Comparison of ENCODE assay signal across 16 cellular contexts in the genomic region with DNA sequence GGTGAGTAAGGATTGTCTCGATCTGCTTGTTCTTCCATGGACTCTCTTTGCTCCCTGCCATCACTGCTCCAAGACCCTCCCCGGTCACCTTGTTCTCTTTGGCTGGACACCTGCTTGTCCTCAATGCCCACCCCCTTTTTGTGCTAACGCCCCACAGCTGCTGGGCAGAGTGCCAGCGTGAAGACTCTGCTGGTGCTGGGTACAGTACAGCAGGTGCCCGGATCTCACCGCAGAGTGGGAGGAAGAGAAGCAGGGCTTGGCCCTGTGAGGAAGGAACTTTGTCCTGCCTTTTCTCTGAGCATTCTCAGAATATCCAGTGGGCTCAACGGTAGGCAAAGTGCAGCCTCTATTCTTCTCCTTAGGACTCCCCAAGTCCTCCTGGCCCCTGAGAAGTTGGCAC.
DNase-seq lines count a peak whose midpoint lies in the region; ATAC-seq and TF ChIP-seq lines count a peak whose summit lies in the region.
"Had no signal": no experiment of that assay in that cellular context is flagged by ENCODE, and none has a peak within 500 bp of the region (broad histone marks: within the 10 kb centered on the region; RNA-seq: fewer than 3 reads in every experiment).

No MANE protein-coding gene starts in this region.

- H3K36me3 Mint-ChIP-seq in activated CD4-positive, alpha-beta memory T cell treated with anti-CD3 and anti-CD28 coated beads, Interleukin-2, amount 10 ng/mL, durations not matched to agents 7 days and 5 days (ENCODE audit: low read depth): no peaks in the 10 kb centered on the region
- no peaks in the 10 kb centered on the region for H3K36me3 Mint-ChIP-seq in stimulated activated naive B cell treated with anti-CD40 and anti-IgM and Interleukin-4, amounts not matched to agents 10 μg/mL and 1 μg/mL and 100 μg/mL, for 72 hours
- H3K36me3 Mint-ChIP-seq: IgD-negative memory B cell had no signal

- H3K27ac Mint-ChIP-seq in activated CD4-positive, alpha-beta memory T cell treated with anti-CD3 and anti-CD28 coated beads, Interleukin-2, amount 10 ng/mL, durations not matched to agents 7 days and 5 days: no peak overlapping the region
- H3K27ac Mint-ChIP-seq in stimulated activated naive B cell treated with anti-CD40 and anti-IgM and Interleukin-4, amounts not matched to agents 10 μg/mL and 1 μg/mL and 100 μg/mL, for 72 hours: no peak overlapping the region
- H3K27ac Mint-ChIP-seq: IgD-negative memory B cell had no signal

- CTCF ChIA-PET in activated CD4-positive, alpha-beta memory T cell treated with anti-CD3 and anti-CD28 coated beads, Interleukin-2, amount 10 ng/mL, durations not matched to agents 7 days and 5 days (lab: Charles Lee): interaction anchor here (1.7 kb wide), 1 partner anchor 23 kb away, joined by 3 read pairs; no protein-coding TSS in a partner anchor

- no peaks in the 10 kb centered on the region for H3K36me3 ChIP-seq in mucosa of descending colon (ENCODE audit: low read depth)
- H3K36me3 ChIP-seq: neutrophil had no signal

- no peaks in the 10 kb centered on the region for H3K9me3 ChIP-seq in mucosa of descending colon
- H3K9me3 ChIP-seq: neutrophil had no signal

- H3K4me3 Mint-ChIP-seq in activated CD4-positive, alpha-beta memory T cell treated with anti-CD3 and anti-CD28 coated beads, Interleukin-2, amount 10 ng/mL, durations not matched to agents 7 days and 5 days: no peak overlapping the region
- H3K4me3 Mint-ChIP-seq in stimulated activated naive B cell treated with anti-CD40 and anti-IgM and Interleukin-4, amounts not matched to agents 10 μg/mL and 1 μg/mL and 100 μg/mL, for 72 hours: no peak overlapping the region
- H3K4me3 Mint-ChIP-seq: activated T-cell treated with anti-CD3 and anti-CD28 coated beads, Interleukin-2, amount 50 U/mL, for 4 hours; IgD-negative memory B cell had no signal

- no peaks in the 10 kb centered on the region for H3K4me1 Mint-ChIP-seq in activated CD4-positive, alpha-beta memory T cell treated with anti-CD3 and anti-CD28 coated beads, Interleukin-2, amount 10 ng/mL, durations not matched to agents 7 days and 5 days
- H3K4me1 Mint-ChIP-seq in stimulated activated naive B cell treated with anti-CD40 and anti-IgM and Interleukin-4, amounts not matched to agents 10 μg/mL and 1 μg/mL and 100 μg/mL, for 72 hours: peaks cover 0 to under 1% of the 10 kb centered on the region in 2 donors
- H3K4me1 Mint-ChIP-seq: IgD-negative memory B cell had no signal

- no peaks in the 10 kb centered on the region for H3K9me3 Mint-ChIP-seq in activated CD4-positive, alpha-beta memory T cell treated with anti-CD3 and anti-CD28 coated beads, Interleukin-2, amount 10 ng/mL, durations not matched to agents 7 days and 5 days
- H3K9me3 Mint-ChIP-seq in stimulated activated naive B cell treated with anti-CD40 and anti-IgM and Interleukin-4, amounts not matched to agents 10 μg/mL and 1 μg/mL and 100 μg/mL, for 72 hours: no peaks in the 10 kb centered on the region
- H3K9me3 Mint-ChIP-seq: activated T-cell treated with anti-CD3 and anti-CD28 coated beads, Interleukin-2, amount 50 U/mL, for 4 hours; IgD-negative memory B cell had no signal

- POLR2A ChIA-PET in activated CD4-positive, alpha-beta memory T cell treated with anti-CD3 and anti-CD28 coated beads, Interleukin-2, amount 10 ng/mL, durations not matched to agents 7 days and 5 days (lab: Charles Lee): no interaction called here

- H3K4me1 ChIP-seq in mucosa of descending colon (ENCODE audit: low read depth): peaks cover 42% of the 10 kb centered on the region

- no peak for TF ChIP-seq CTCF in mucosa of descending colon (IDR thresholded peaks at IDR 0.05)

- intact Hi-C loops in mucosa of descending colon (cut with DNase I, micrococcal nuclease): loop anchor here in 1 of 2 donors (10.0 kb wide), 1 partner anchor 51 kb away; no protein-coding TSS in a partner anchor
- intact Hi-C loops in Right ventricle myocardium inferior (cut with DNase I): loop anchor here (5.0 kb wide), 1 partner anchor 88 kb away; a partner anchor contains a TSS

- peak; percentile 65 for ATAC-seq in mucosa of descending colon
- ATAC-seq in left lobe of liver: no peak
- no peak for ATAC-seq in Right ventricle myocardium inferior
- ATAC-seq in stimulated activated naive B cell treated with anti-CD40 and anti-IgM and Interleukin-4, amounts not matched to agents 10 μg/mL and 1 μg/mL and 100 μg/mL, for 72 hours (replicated peaks): no peak
- ATAC-seq: activated T-cell treated with anti-CD3 and anti-CD28 coated beads, Interleukin-2, amount 50 U/mL, for 4 hours had no signal

- DNase-seq in COLO668 (lab: John Stamatoyannopoulos, UW; ENCODE audit: unreplicated experiment): peak; percentile 94
- DNase-seq in NCI-H1105 (lab: John Stamatoyannopoulos, UW): peak; percentile 86
- peak; percentile 66 for DNase-seq in NCI-H748 treated with DMSO at 0.1 percent for 48 hours (lab: John Stamatoyannopoulos, UW)
- DNase-seq in mucosa of descending colon: peak; percentile 47 to 85 (median 71)
- no peak for DNase-seq in left lobe of liver (ENCODE audit: low spot score)
- DNase-seq in Right ventricle myocardium inferior (ENCODE audit: missing footprints): no peak
- no peak for DNase-seq in activated CD4-positive, alpha-beta memory T cell treated with anti-CD3 and anti-CD28 coated beads, Interleukin-2, amount 10 ng/mL, durations not matched to agents 7 days and 5 days
- DNase-seq in stimulated activated naive B cell treated with anti-CD40 and anti-IgM and Interleukin-4, amounts not matched to agents 10 μg/mL and 1 μg/mL and 100 μg/mL, for 72 hours: no peak
- DNase-seq: activated naive CD4-positive, alpha-beta T cell treated with anti-CD3 and anti-CD28 coated beads, Interleukin-2, amount 50 U/mL, for 16 hours; activated T-cell treated with anti-CD3 and anti-CD28 coated beads, Interleukin-2, amount 50 U/mL, for 4 hours; GOT3; hypothalamus; NCI-H526 treated with DMSO at 0.1 percent for 48 hours; retina had no signal

- peaks cover 16% of the 10 kb centered on the region for H3K27me3 Mint-ChIP-seq in activated CD4-positive, alpha-beta memory T cell treated with anti-CD3 and anti-CD28 coated beads, Interleukin-2, amount 10 ng/mL, durations not matched to agents 7 days and 5 days
- H3K27me3 Mint-ChIP-seq in stimulated activated naive B cell treated with anti-CD40 and anti-IgM and Interleukin-4, amounts not matched to agents 10 μg/mL and 1 μg/mL and 100 μg/mL, for 72 hours: no peaks in the 10 kb centered on the region

- no peak overlapping the region for H3K4me3 ChIP-seq in mucosa of descending colon

Comparison
In these comparisons a context has a peak if more than half of its experiments do, and no peak if none do; other contexts are left out.
1. DNase-seq: peak in COLO668 (single experiment), NCI-H1105 (single experiment), NCI-H748 treated with DMSO at 0.1 percent for 48 hours (single experiment) and mucosa of descending colon (3 of 3); none in left lobe of liver (single experiment), Right ventricle myocardium inferior (single experiment), activated CD4-positive, alpha-beta memory T cell treated with anti-CD3 and anti-CD28 coated beads, Interleukin-2, amount 10 ng/mL, durations not matched to agents 7 days and 5 days (single experiment) and stimulated activated naive B cell treated with anti-CD40 and anti-IgM and Interleukin-4, amounts not matched to agents 10 μg/mL and 1 μg/mL and 100 μg/mL, for 72 hours (single experiment).